ENCODE assay signal across 8 cellular contexts in the genomic region with DNA sequence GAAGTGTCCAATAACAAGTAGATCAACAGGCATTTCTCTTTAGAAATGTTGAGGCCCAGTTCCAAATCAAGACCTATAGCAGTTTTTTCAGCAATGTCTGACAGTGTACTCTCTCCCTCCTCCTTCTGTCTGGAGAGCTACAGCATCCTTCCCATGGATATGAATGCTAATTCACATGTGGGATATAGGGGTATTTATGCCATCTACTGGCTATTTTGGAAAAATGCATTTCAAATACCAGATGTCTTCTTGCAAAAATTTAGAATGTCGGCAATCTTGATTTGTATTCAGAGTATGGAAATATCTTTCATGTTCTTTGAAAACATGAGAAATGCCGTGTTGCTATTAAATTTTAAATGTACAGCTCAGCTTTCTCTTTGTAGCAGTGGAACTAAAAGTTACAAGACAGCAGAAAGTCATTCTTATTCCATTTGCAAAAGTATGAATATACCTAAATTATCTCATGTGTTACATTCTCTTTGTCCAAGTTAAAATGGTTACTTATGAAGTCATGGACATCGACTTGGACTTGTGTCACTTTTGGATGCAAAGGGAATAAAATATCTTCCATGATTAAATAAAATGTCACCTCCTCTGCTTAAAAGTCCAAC.
DNase-seq lines count a peak whose midpoint lies in the region; ATAC-seq and TF ChIP-seq lines count a peak whose summit lies in the region.

No MANE protein-coding gene starts in this region.

- H3K36me3 ChIP-seq in BJ (ENCODE audit: control insufficient read depth, insufficient read depth, low read length) (no peaks in the 10 kb centered on the region), KMS-11 (ENCODE audit: insufficient read depth) (no peaks in the 10 kb centered on the region), PC-3 (ENCODE audit: low read depth, low read length) (no peaks in the 10 kb centered on the region), fibroblast of lung (ENCODE audit: control insufficient read depth, insufficient read depth, low read length) (no peaks in the 10 kb centered on the region), esophagus muscularis mucosa (no peaks in the 10 kb centered on the region)

- H3K36me3 Mint-ChIP-seq in immature natural killer cell = no peaks in the 10 kb centered on the region

- 29% methylated on average over 3 of the region's 3 CpGs for WGBS in esophagus muscularis mucosa

- intact Hi-C loops in PC-3 (cut with micrococcal nuclease) (loop anchor here (1.0 to 5.0 kb wide), 2 partner anchors 170 to 1066 kb away; no protein-coding TSS in a partner anchor), esophagus muscularis mucosa (cut with DNase I) (no loop called here)

- H3K27me3 ChIP-seq in BJ (ENCODE audit: control insufficient read depth, insufficient read depth, low read length) = no peaks in the 10 kb centered on the region
- no peaks in the 10 kb centered on the region for H3K27me3 ChIP-seq in KMS-11 (ENCODE audit: insufficient read depth, low read depth)
- H3K27me3 ChIP-seq in PC-3 (ENCODE audit: low read length) = peaks cover 5% of the 10 kb centered on the region; the same call in 1 of the 2 replicates
- H3K27me3 ChIP-seq in fibroblast of lung (ENCODE audit: control insufficient read depth, insufficient read depth, low read length) = no peaks in the 10 kb centered on the region
- peaks cover 0 to 3% (median 0%) of the 10 kb centered on the region in 4 donors for H3K27me3 ChIP-seq in esophagus muscularis mucosa

- H3K4me3 Mint-ChIP-seq in immature natural killer cell = no peak overlapping the region

- H3K9me3 ChIP-seq in PC-3 (ENCODE audit: low read length) (no peaks in the 10 kb centered on the region), fibroblast of lung (ENCODE audit: control insufficient read depth, insufficient read depth, low read depth, low read length) (no peaks in the 10 kb centered on the region), esophagus muscularis mucosa (no peaks in the 10 kb centered on the region)

- no peaks in the 10 kb centered on the region for H4K20me1 ChIP-seq in KMS-11 (ENCODE audit: insufficient read depth)
- H4K20me1 ChIP-seq in PC-3 (ENCODE audit: low read length) = no peaks in the 10 kb centered on the region
- no peaks in the 10 kb centered on the region for H4K20me1 ChIP-seq in fibroblast of lung (ENCODE audit: control insufficient read depth, extremely low read depth, insufficient read depth, low read length)

- H3K27ac ChIP-seq in KMS-11 = no peak overlapping the region
- no peak overlapping the region for H3K27ac ChIP-seq in PC-3 (ENCODE audit: low read length)
- no peak overlapping the region for H3K27ac ChIP-seq in fibroblast of lung (ENCODE audit: insufficient read depth, low read length)
- no peak overlapping the region for H3K27ac ChIP-seq in esophagus muscularis mucosa (replicated peaks in 1 of 4)

- no peak overlapping the region for H2AFZ ChIP-seq in KMS-11 (ENCODE audit: low read depth)
- peak overlapping the region; percentile 58 for H2AFZ ChIP-seq in PC-3 (ENCODE audit: low read length)
- H2AFZ ChIP-seq in fibroblast of lung (ENCODE audit: low read length) = no peak overlapping the region

- no TSS peak for BruUV-seq in PC-3 (replicated peaks; lab: Mats Ljungman, UMichigan)

- H3K4me2 ChIP-seq in KMS-11 (no peak overlapping the region), PC-3 (ENCODE audit: low read length) (peak overlapping the region; percentile 20; the same call in 1 of the 2 replicates), fibroblast of lung (ENCODE audit: extremely low read depth, insufficient read depth, low read length) (no peak overlapping the region)

- H3K9ac ChIP-seq in KMS-11 (no peak overlapping the region), PC-3 (ENCODE audit: low read length) (no peak overlapping the region), fibroblast of lung (ENCODE audit: insufficient read depth, low read length) (no peak overlapping the region)

- TF ChIP-seq EP300 in esophagus muscularis mucosa (IDR thresholded peaks at IDR 0.05) = no peak

- no peaks in the 10 kb centered on the region for H3F3A ChIP-seq in PC-3 (ENCODE audit: low read length, unreplicated experiment)

- peaks cover 0 to 49% (median 19%) of the 10 kb centered on the region in 6 donors for H3K9me3 Mint-ChIP-seq in immature natural killer cell

- no peaks in the 10 kb centered on the region for H3K27me3 Mint-ChIP-seq in immature natural killer cell (ENCODE audit: low read depth in 3 of 3)

- TF ChIP-seq POLR2A in esophagus muscularis mucosa (IDR thresholded peaks at IDR 0.05; ENCODE audit: low read depth) = no peak

- H3K27ac Mint-ChIP-seq in immature natural killer cell = no peak overlapping the region

- H3K4me3 ChIP-seq in BJ (ENCODE audit: low read depth, low read length) (no peak overlapping the region), KMS-11 (IDR thresholded peaks at IDR 0.05; ENCODE audit: insufficient read depth, low read depth, low read length) (no peak overlapping the region), PC-3 (ENCODE audit: low read length) (no peak overlapping the region), fibroblast of lung (replicated peaks in 1 of 4; ENCODE audit: control extremely low read depth in 1 of 4, insufficient read depth in 1 of 4, low read depth in 3 of 4, low read length in 4 of 4) (no peak overlapping the region), esophagus muscularis mucosa (no peak overlapping the region)

- H3K4me1 Mint-ChIP-seq in immature natural killer cell = no peaks in the 10 kb centered on the region

- TF ChIP-seq CTCF in BJ (IDR thresholded peaks at IDR 0.05; ENCODE audit: insufficient read depth, low read depth, low read length) = peak; percentile 47
- peak; percentile 63 for TF ChIP-seq CTCF in KMS-11 (conservative IDR thresholded peaks at IDR 0.05; ENCODE audit: low read depth, low read length)
- TF ChIP-seq CTCF in PC-3 (conservative IDR thresholded peaks at IDR 0.05; ENCODE audit: low read depth, low read length) = peak; percentile 86
- peak; percentile 40 to 56 for TF ChIP-seq CTCF in fibroblast of lung (conservative IDR thresholded peaks at IDR 0.05 in 1 of 2, IDR thresholded peaks at IDR 0.05 in 1 of 2; ENCODE audit: low read depth in 1 of 2, low read length in 2 of 2)
- peak in 1 of 3 experiments; percentile 6 for TF ChIP-seq CTCF in esophagus muscularis mucosa (IDR thresholded peaks at IDR 0.05)

- DNase-seq in BJ (ENCODE audit: low read depth) (peak; percentile 6), PC-3 (peak; percentile 65), fibroblast of lung (ENCODE audit: low read depth in 2 of 2) (peak; percentile 59 to 75), smooth muscle cell of the brain vasculature (ENCODE audit: low read depth, low spot score) (peak; percentile 35), COLO668 (lab: John Stamatoyannopoulos, UW; ENCODE audit: unreplicated experiment) (no peak), esophagus muscularis mucosa (ENCODE audit: extremely low spot score) (no peak), immature natural killer cell (no peak)

- peak; percentile 81 for ATAC-seq in PC-3

- no peaks in the 10 kb centered on the region for H3K4me1 ChIP-seq in KMS-11 (ENCODE audit: low read depth, poor library complexity, severe bottlenecking)
- H3K4me1 ChIP-seq in PC-3 (ENCODE audit: insufficient read depth, low read length) = no peaks in the 10 kb centered on the region
- no peaks in the 10 kb centered on the region for H3K4me1 ChIP-seq in fibroblast of lung (ENCODE audit: control insufficient read depth, extremely low read depth, insufficient read depth, low read length)
- H3K4me1 ChIP-seq in esophagus muscularis mucosa = no peaks in the 10 kb centered on the region

- no peaks in the 10 kb centered on the region for H3K9me2 ChIP-seq in PC-3 (replicated peaks; ENCODE audit: low read length)

- CTCF ChIA-PET in BJ (lab: Yijun Ruan, JAX) (interaction anchor here (1.0 to 4.9 kb wide), 4 partner anchors 9 to 1066 kb away, joined by 3 to 61 read pairs (median 4); a partner anchor contains a TSS), PC-3 (lab: Charles Lee) (interaction anchor here (0.5 to 1.4 kb wide), 4 partner anchors 160 to 1066 kb away, joined by 3 to 21 read pairs (median 6); no protein-coding TSS in a partner anchor)

- POLR2A ChIA-PET in BJ (lab: Charles Lee) (interaction anchor here (1.0 kb wide), 1 partner anchor 1066 kb away, joined by 4 read pairs; no protein-coding TSS in a partner anchor), PC-3 (lab: Charles Lee; ENCODE audit: unreplicated experiment) (no interaction called here)

- H3K79me2 ChIP-seq in KMS-11 (ENCODE audit: insufficient read depth, low read depth) = no peaks in the 10 kb centered on the region
- no peaks in the 10 kb centered on the region for H3K79me2 ChIP-seq in PC-3 (ENCODE audit: low read length)
- no peaks in the 10 kb centered on the region for H3K79me2 ChIP-seq in fibroblast of lung (ENCODE audit: control insufficient read depth, insufficient read depth, low read length)

Comparison
In these comparisons a context has a peak if more than half of its experiments do, and no peak if none do; other contexts are left out.
1. DNase-seq: peak in BJ (single experiment), PC-3 (single experiment), fibroblast of lung (2 of 2) and smooth muscle cell of the brain vasculature (single experiment); none in COLO668 (single experiment), esophagus muscularis mucosa (single experiment) and immature natural killer cell (0 of 3).